ENCODE assay signal across 17 cellular contexts in genomic region chr6:121657972-121658371, GRCh38.
DNase-seq lines count a peak whose midpoint lies in the region; ATAC-seq and TF ChIP-seq lines count a peak whose summit lies in the region.
"Had no signal": no experiment of that assay in that cellular context is flagged by ENCODE, and none has a peak within 500 bp of the region (broad histone marks: within the 10 kb centered on the region; RNA-seq: fewer than 3 reads in every experiment).

No MANE protein-coding gene starts in this region.

- H3K9me1 ChIP-seq in IMR-90 (ENCODE audit: insufficient read depth, low read length), result peaks cover 9% of the 10 kb centered on the region

- peak overlapping the region; percentile 44; the same call in 1 of the 2 replicates for H3K18ac ChIP-seq in IMR-90 (ENCODE audit: low read depth, low read length)

- no peaks in the 10 kb centered on the region for H3K27me3 ChIP-seq in ACC112 (ENCODE audit: insufficient read depth, low read length)
- H3K27me3 ChIP-seq in IMR-90 (ENCODE audit: control insufficient read depth, insufficient read depth, low read length), result no peaks in the 10 kb centered on the region
- no peaks in the 10 kb centered on the region for H3K27me3 ChIP-seq in smooth muscle cell (ENCODE audit: low read depth)

- H2AK5ac ChIP-seq in IMR-90 (ENCODE audit: low read depth, low read length), result no peak overlapping the region

- H3K79me2 ChIP-seq in ACC112 (ENCODE audit: control insufficient read depth, insufficient read depth, low read length, unreplicated experiment) (no peaks in the 10 kb centered on the region), smooth muscle cell (ENCODE audit: low read depth) (no peaks in the 10 kb centered on the region)

- H3K4me2 ChIP-seq in IMR-90 (ENCODE audit: low read depth, low read length), result no peak overlapping the region
- H3K4me2 ChIP-seq in smooth muscle cell, result no peak overlapping the region

- no peaks in the 10 kb centered on the region for H3K79me1 ChIP-seq in IMR-90 (ENCODE audit: low read depth in 1 of 2, low read length in 2 of 2)

- H3K9me3 ChIP-seq in IMR-90 (ENCODE audit: control insufficient read depth, insufficient read depth, low read length), result no peaks in the 10 kb centered on the region
- H3K9me3 ChIP-seq in smooth muscle cell (replicated peaks; ENCODE audit: low read depth), result no peaks in the 10 kb centered on the region

- in situ Hi-C loops in IMR-90 (cut with MboI; ENCODE audit: low sequenced_read_pairs), result no loop called here

- H3K4me1 ChIP-seq in ACC112 (ENCODE audit: control insufficient read depth, insufficient read depth, low read length, unreplicated experiment) (peaks cover 7% of the 10 kb centered on the region), IMR-90 (ENCODE audit: control insufficient read depth, insufficient read depth, low read length) (peaks cover 4% of the 10 kb centered on the region), smooth muscle cell (ENCODE audit: low read depth) (no peaks in the 10 kb centered on the region)

- CTCF ChIA-PET in IMR-90 (lab: Yijun Ruan, JAX), result interaction anchor here (0.9 kb wide), 1 partner anchor 192 kb away, joined by 3 read pairs; no protein-coding TSS in a partner anchor

- H2AK9ac ChIP-seq in IMR-90 (replicated peaks; ENCODE audit: low read depth, low read length, poor library complexity), result no peak overlapping the region

- H3K27ac ChIP-seq in ACC112 (ENCODE audit: low read depth, low read length) (no peak overlapping the region), IMR-90 (ENCODE audit: insufficient read depth, low read length) (no peak overlapping the region), smooth muscle cell (ENCODE audit: low read depth) (no peak overlapping the region)
- H3K27ac ChIP-seq: GM23248 had no signal

- no peak overlapping the region for H3K23ac ChIP-seq in IMR-90 (ENCODE audit: low read depth, low read length)

- no TSS peak for BruUV-seq in IMR-90 (replicated peaks; lab: Mats Ljungman, UMichigan)

- no peaks in the 10 kb centered on the region for H4K20me1 ChIP-seq in IMR-90 (ENCODE audit: insufficient read depth, low read length)
- H4K20me1 ChIP-seq in smooth muscle cell (ENCODE audit: low read depth), result no peaks in the 10 kb centered on the region

- H3K4ac ChIP-seq in IMR-90 (ENCODE audit: low read depth, low read length), result no peak overlapping the region

- no peaks in the 10 kb centered on the region for H3K36me3 ChIP-seq in ACC112 (ENCODE audit: insufficient read depth, low read length)
- H3K36me3 ChIP-seq in IMR-90 (ENCODE audit: control insufficient read depth, insufficient read depth, low read length), result no peaks in the 10 kb centered on the region
- no peaks in the 10 kb centered on the region for H3K36me3 ChIP-seq in smooth muscle cell (ENCODE audit: low read depth)

- intact Hi-C loops in IMR-90 (cut with micrococcal nuclease), result no loop called here
- intact Hi-C loops in lower leg skin (cut with DNase I; ENCODE audit: low total_unique reads), result no loop called here

- POLR2A ChIA-PET in IMR-90 (lab: Charles Lee; ENCODE audit: unreplicated experiment), result no interaction called here

- no peak overlapping the region for H2BK120ac ChIP-seq in IMR-90 (ENCODE audit: low read depth, low read length)

- no peaks in the 10 kb centered on the region for H3F3A ChIP-seq in smooth muscle cell (ENCODE audit: low read depth)

- dilution Hi-C loops in IMR-90 (cut with HindIII; ENCODE audit: low sequenced_read_pairs, unreplicated experiment), result no loop called here

- no peak overlapping the region for H4K91ac ChIP-seq in IMR-90 (ENCODE audit: insufficient read depth, low read depth, low read length)

- H3K9ac ChIP-seq in IMR-90 (ENCODE audit: low read depth, low read length) (no peak overlapping the region), smooth muscle cell (ENCODE audit: low read depth) (no peak overlapping the region)
- H3K9ac ChIP-seq: GM23248 had no signal

- no peak for TF ChIP-seq POLR2A in IMR-90 (IDR thresholded peaks at IDR 0.05; ENCODE audit: low read depth, low read length)
- no peak for TF ChIP-seq POLR2A in lower leg skin (IDR thresholded peaks at IDR 0.05)

- DNase-seq in IMR-90, result no peak
- DNase-seq in glomerular endothelial cell (ENCODE audit: extremely low read depth, low read depth, low spot score), result peak; percentile 31
- DNase-seq in smooth muscle cell (lab: John Stamatoyannopoulos, UW; ENCODE audit: unreplicated experiment), result no peak
- no peak for DNase-seq in lower leg skin (ENCODE audit: low spot score in 2 of 2)
- no peak for DNase-seq in NCI-H2171 treated with DMSO at 0.1 percent for 48 hours (lab: John Stamatoyannopoulos, UW)
- DNase-seq: ACHN; C1 segment of cervical spinal cord; Calu3; CD4-positive, alpha-beta memory T cell; COR-L47; DMS53; DMS79 treated with DMSO at 0.1 percent for 48 hours; GM23248; H7; HCEC 1CT had no signal

- no peak overlapping the region for H4K5ac ChIP-seq in IMR-90 (ENCODE audit: low read depth, low read length)

- no peak overlapping the region for H4K8ac ChIP-seq in IMR-90 (ENCODE audit: low read depth in 2 of 2, low read length in 2 of 2)

- no peak overlapping the region for H3K56ac ChIP-seq in IMR-90 (ENCODE audit: extremely low read depth, insufficient read depth, low read length)

- no peak for TF ChIP-seq RAD21 in IMR-90 (IDR thresholded peaks at IDR 0.05; ENCODE audit: low read length)

- ATAC-seq in IMR-90 (ENCODE audit: low read depth) (no peak), HG02870 (IDR thresholded peaks at IDR 0.05; ENCODE audit: unreplicated experiment) (no peak)

- H2AFZ ChIP-seq in ACC112 (ENCODE audit: low read length, unreplicated experiment) (peak overlapping the region; percentile 7), IMR-90 (replicated peaks; ENCODE audit: low read length, poor library complexity) (no peak overlapping the region), smooth muscle cell (ENCODE audit: low read depth) (peak overlapping the region; percentile 44)
- H2AFZ ChIP-seq: GM23248 had no signal

- no peak overlapping the region for H3K14ac ChIP-seq in IMR-90 (replicated peaks; ENCODE audit: low read depth, low read length)

- TF ChIP-seq CTCF in IMR-90 (conservative IDR thresholded peaks at IDR 0.05; ENCODE audit: low read depth, low read length) (no peak), smooth muscle cell (IDR thresholded peaks at IDR 0.05; ENCODE audit: borderline replicate concordance, insufficient read depth, poor library complexity, severe bottlenecking) (no peak), lower leg skin (IDR thresholded peaks at IDR 0.05) (no peak)

- H3K4me3 ChIP-seq in ACC112 (ENCODE audit: low read depth, low read length) (no peak overlapping the region), IMR-90 (ENCODE audit: insufficient read depth, low read depth, low read length) (no peak overlapping the region), smooth muscle cell (no peak overlapping the region), lower leg skin (ENCODE audit: low read depth, poor library complexity, severe bottlenecking) (no peak overlapping the region)
- H3K4me3 ChIP-seq: GM23248 had no signal

- H2BK15ac ChIP-seq in IMR-90 (ENCODE audit: low read depth, low read length), result peak overlapping the region; percentile 64; the same call in 1 of the 3 replicates

- no peak overlapping the region for H2BK20ac ChIP-seq in IMR-90 (ENCODE audit: low read depth, low read length)

- H2BK5ac ChIP-seq in IMR-90 (ENCODE audit: low read depth, low read length, poor library complexity, severe bottlenecking), result no peak overlapping the region

TF ChIP-seq in IMR-90, 13 proteins besides CTCF, POLR2A, EP300 and RAD21:
- TF ChIP-seq MAFK (IDR thresholded peaks at IDR 0.05; ENCODE audit: low read depth, low read length) (no peak), MXI1 (IDR thresholded peaks at IDR 0.05; ENCODE audit: borderline replicate concordance, low read depth, low read length) (no peak), NFE2L2 (IDR thresholded peaks at IDR 0.05; ENCODE audit: low read depth, low read length) (no peak), MAZ (IDR thresholded peaks at IDR 0.05; ENCODE audit: borderline replicate concordance, low read depth, low read length) (no peak), BHLHE40 (IDR thresholded peaks at IDR 0.05; ENCODE audit: low read depth, low read length) (no peak), SMC3 (IDR thresholded peaks at IDR 0.05; ENCODE audit: low read depth, low read length) (no peak), ELK1 (IDR thresholded peaks at IDR 0.05; ENCODE audit: borderline replicate concordance, low read depth, low read length) (no peak), CHD1 (IDR thresholded peaks at IDR 0.05; ENCODE audit: low read depth, low read length) (no peak), CEBPB (IDR thresholded peaks at IDR 0.05; ENCODE audit: low read depth, low read length) (no peak), FOS (IDR thresholded peaks at IDR 0.05; ENCODE audit: low read depth, low read length) (no peak), RFX5 (IDR thresholded peaks at IDR 0.05; ENCODE audit: low read depth, low read length) (no peak), USF2 (IDR thresholded peaks at IDR 0.05; ENCODE audit: low read depth, low read length) (no peak), RCOR1 (IDR thresholded peaks at IDR 0.05; ENCODE audit: insufficient replicate concordance, low read length) (no peak)
